14 cellular contexts compared by ENCODE assay signal in genomic region chr7:139708541-139708940, GRCh38.
DNase-seq lines count a peak whose midpoint lies in the region; ATAC-seq and TF ChIP-seq lines count a peak whose summit lies in the region.
"Had no signal": no experiment of that assay in that cellular context is flagged by ENCODE, and none has a peak within 500 bp of the region (broad histone marks: within the 10 kb centered on the region; RNA-seq: fewer than 3 reads in every experiment).

No MANE protein-coding gene starts in this region.

- H3K27me3 ChIP-seq in right atrium auricular region (no peaks in the 10 kb centered on the region), prostate gland (replicated peaks; ENCODE audit: insufficient read depth) (no peaks in the 10 kb centered on the region), thyroid gland (no peaks in the 10 kb centered on the region)

- H3K4me3 ChIP-seq in right atrium auricular region = no peak overlapping the region
- H3K4me3 ChIP-seq in prostate gland = no peak overlapping the region
- no peak overlapping the region for H3K4me3 ChIP-seq in thyroid gland (replicated peaks in 1 of 3)
- H3K4me3 ChIP-seq: A549 had no signal

- ATAC-seq in Right ventricle myocardium superior (ENCODE audit: poor library complexity) (peak; percentile 13), HG02763 (IDR thresholded peaks at IDR 0.05; ENCODE audit: unreplicated experiment) (peak; percentile 77), HG03565 (IDR thresholded peaks at IDR 0.05; ENCODE audit: unreplicated experiment) (peak; percentile 87)
- ATAC-seq: A549 had no signal

- H3K27ac ChIP-seq in right atrium auricular region (no peak overlapping the region), prostate gland (no peak overlapping the region), thyroid gland (no peak overlapping the region)
- H3K27ac ChIP-seq: A549 had no signal

- H3K36me3 ChIP-seq in right atrium auricular region = peaks cover 13% of the 10 kb centered on the region
- peaks cover 0 to 1% of the 10 kb centered on the region in 2 donors for H3K36me3 ChIP-seq in prostate gland
- no peaks in the 10 kb centered on the region for H3K36me3 ChIP-seq in thyroid gland

- H3K4me1 ChIP-seq in right atrium auricular region = peaks cover 0 to 70% of the 10 kb centered on the region in 2 donors
- H3K4me1 ChIP-seq in prostate gland (replicated peaks) = peaks cover 8% of the 10 kb centered on the region
- H3K4me1 ChIP-seq in thyroid gland = peaks cover 0 to 3% of the 10 kb centered on the region in 2 donors

- intact Hi-C loops in Right ventricle myocardium superior (cut with DNase I) = no loop called here
- intact Hi-C loops in prostate gland (cut with DNase I) = no loop called here
- intact Hi-C loops in thyroid gland (cut with DNase I) = no loop called here

- WGBS in prostate gland = 53% methylated on average over 6 of the region's 6 CpGs
- WGBS in thyroid gland, 2 donors = 94 to 98% methylated on average over 4 to 6 of the region's 6 CpGs

- TF ChIP-seq POLR2A in prostate gland (IDR thresholded peaks at IDR 0.05) (no peak), thyroid gland (IDR thresholded peaks at IDR 0.05) (no peak)

- H3K9me3 ChIP-seq in right atrium auricular region = no peaks in the 10 kb centered on the region
- no peaks in the 10 kb centered on the region for H3K9me3 ChIP-seq in prostate gland
- H3K9me3 ChIP-seq in thyroid gland = no peaks in the 10 kb centered on the region
- H3K9me3 ChIP-seq: A549 had no signal

- TF ChIP-seq CTCF in right atrium auricular region (IDR thresholded peaks at IDR 0.05) (no peak), prostate gland (IDR thresholded peaks at IDR 0.05) (no peak), thyroid gland (IDR thresholded peaks at IDR 0.05) (no peak)

- no peak for DNase-seq in Right ventricle myocardium superior
- no peak for DNase-seq in right atrium auricular region (ENCODE audit: low spot score)
- no peak for DNase-seq in GM19240 (ENCODE audit: insufficient read length, low spot score)
- DNase-seq in NCI-H1930 (lab: John Stamatoyannopoulos, UW) = no peak
- no peak for DNase-seq in prostate gland (ENCODE audit: low spot score)
- DNase-seq in thyroid gland = no peak
- DNase-seq: activated CD4-positive, alpha-beta T cell treated with anti-CD3 and anti-CD28 coated beads, Interleukin-2, amount 50 U/mL, for 1 hour; amygdala; KG1; kidney; RPMI8226 had no signal

Comparison
In these comparisons a context has a peak if more than half of its experiments do, and no peak if none do; other contexts are left out.
1. ATAC-seq: peak in every context shown above with its lines; median percentile 87 in HG03565; 77 in HG02763; 13 in Right ventricle myocardium superior.